18 cellular contexts compared by ENCODE assay signal in the genomic region with DNA sequence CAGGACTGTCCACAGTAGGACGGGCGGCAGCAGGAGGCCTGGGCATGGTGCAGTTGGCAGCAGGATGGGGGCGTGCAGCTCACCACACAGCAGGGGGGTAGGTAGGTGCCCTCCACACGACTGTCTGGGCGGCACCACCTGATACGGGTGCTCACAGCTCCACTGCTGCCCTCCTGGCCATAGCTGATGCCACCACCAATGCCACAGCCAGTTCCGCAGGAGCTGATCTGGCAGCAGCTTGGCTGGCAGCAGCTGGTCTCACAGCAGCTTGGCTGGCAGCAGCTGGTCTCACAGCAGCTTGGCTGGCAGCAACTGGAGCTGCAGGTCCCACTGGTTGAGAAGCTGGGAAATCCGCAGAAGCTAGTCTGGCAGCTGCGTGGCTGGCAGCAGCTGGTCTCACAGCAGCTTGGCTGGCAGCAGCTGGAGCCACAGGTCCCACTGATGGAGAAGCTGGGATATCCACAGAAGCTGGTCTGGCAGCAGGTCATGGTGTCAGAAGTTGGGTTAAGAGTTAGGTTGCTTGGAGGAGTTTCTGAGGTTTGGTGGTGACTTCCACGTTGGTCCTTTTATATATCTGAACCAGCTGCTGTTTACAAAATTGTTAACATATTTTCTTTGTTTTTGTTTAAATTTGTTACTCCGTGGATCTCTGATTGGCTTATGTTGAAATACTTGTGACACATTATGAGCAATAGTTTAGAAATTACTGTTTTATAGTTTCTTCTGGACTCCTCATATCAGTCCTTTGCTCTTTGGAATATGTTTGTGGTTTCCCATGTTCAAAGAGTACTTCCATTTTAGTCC. TPM values are rescaled to one million over a fixed set of nuclear protein-coding genes. Genes with fewer than 3 reads are reported as not detected.
DNase-seq lines count a peak whose midpoint lies in the region; TF ChIP-seq lines count a peak whose summit lies in the region.
"Had no signal": no experiment of that assay in that cellular context is flagged by ENCODE, and none has a peak within 500 bp of the region (broad histone marks: within the 10 kb centered on the region; RNA-seq: fewer than 3 reads in every experiment).

A gene with protein sequence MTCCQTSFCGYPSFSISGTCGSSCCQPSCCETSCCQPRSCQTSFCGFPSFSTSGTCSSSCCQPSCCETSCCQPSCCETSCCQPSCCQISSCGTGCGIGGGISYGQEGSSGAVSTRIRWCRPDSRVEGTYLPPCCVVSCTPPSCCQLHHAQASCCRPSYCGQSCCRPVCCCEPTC (minus strand): TSS at position 541 of the 804 bp plus-strand sequence. CDS start 53 bp downstream, at position 488.

- H3K9me3 Mint-ChIP-seq in activated T-helper 2 cell treated with anti-CD3 and anti-CD28 coated beads, Interferon-gamma antibody, Interleukin-2, Interleukin-4, amounts not matched to agents 10 μg/mL and 5 μg/mL and 100 μg/mL, durations not matched to agents 14 hours and 24 hours and 36 hours, result no peaks in the 10 kb centered on the region
- H3K9me3 Mint-ChIP-seq: central memory CD8-positive, alpha-beta T cell; T-helper 2 cell treated with Interferon-gamma antibody and Interleukin-4, amounts not matched to agents 5 μg/mL and 100 μg/mL, for 36 hours had no signal

- peak; percentile 42 for DNase-seq in NCI-H2196 (lab: John Stamatoyannopoulos, UW; ENCODE audit: unreplicated experiment)
- DNase-seq in NCI-H2196 treated with DMSO at 0.1 percent for 48 hours (lab: John Stamatoyannopoulos, UW; ENCODE audit: unreplicated experiment), result no peak
- DNase-seq in RWPE1 (ENCODE audit: low spot score), result no peak
- DNase-seq in fibroblast of pulmonary artery (ENCODE audit: low read depth), result peak; percentile 28
- no peak for DNase-seq in vagina (ENCODE audit: extremely low spot score in 2 of 2)
- no peak for DNase-seq in OCI-M1 (lab: John Stamatoyannopoulos, UW)
- no peak for DNase-seq in activated T-helper 2 cell treated with anti-CD3 and anti-CD28 coated beads, Interferon-gamma antibody, Interleukin-2, Interleukin-4, amounts not matched to agents 10 μg/mL and 5 μg/mL and 100 μg/mL, durations not matched to agents 14 hours and 24 hours and 36 hours (ENCODE audit: low spot score)
- DNase-seq in NCI-H2227 treated with DMSO at 0.1 percent for 48 hours (lab: John Stamatoyannopoulos, UW), result no peak
- DNase-seq: activated CD4-positive, alpha-beta T cell treated with anti-CD3 and anti-CD28 coated beads, Interleukin-2, amount 50 U/mL, for 4 hours; activated gamma-delta T cell treated with Interleukin-2 at 50 U/mL for 16 hours; NCI-H2081 treated with DMSO at 0.1 percent for 48 hours had no signal

- H3K4me1 Mint-ChIP-seq in activated T-helper 2 cell treated with anti-CD3 and anti-CD28 coated beads, Interferon-gamma antibody, Interleukin-2, Interleukin-4, amounts not matched to agents 10 μg/mL and 5 μg/mL and 100 μg/mL, durations not matched to agents 14 hours and 24 hours and 36 hours (ENCODE audit: low read depth), result no peaks in the 10 kb centered on the region
- H3K4me1 Mint-ChIP-seq: central memory CD8-positive, alpha-beta T cell had no signal

- peaks cover 15% of the 10 kb centered on the region for H3K27me3 Mint-ChIP-seq in activated T-helper 2 cell treated with anti-CD3 and anti-CD28 coated beads, Interferon-gamma antibody, Interleukin-2, Interleukin-4, amounts not matched to agents 10 μg/mL and 5 μg/mL and 100 μg/mL, durations not matched to agents 14 hours and 24 hours and 36 hours (ENCODE audit: low read depth)

- H3K4me1 ChIP-seq in vagina, result peaks cover 9% of the 10 kb centered on the region

- TF ChIP-seq POLR2A in vagina (IDR thresholded peaks at IDR 0.05), result no peak

- TF ChIP-seq CTCF in RWPE1 (conservative IDR thresholded peaks at IDR 0.05; ENCODE audit: low read depth) (no peak), fibroblast of pulmonary artery (IDR thresholded peaks at IDR 0.05; ENCODE audit: low read length, missing control alignments) (no peak), vagina (IDR thresholded peaks at IDR 0.05) (no peak)

- H3K9me3 ChIP-seq in vagina, result no peaks in the 10 kb centered on the region

- intact Hi-C loops in vagina (cut with DNase I), result no loop called here
- intact Hi-C loops in activated T-helper 2 cell treated with anti-CD3 and anti-CD28 coated beads, Interferon-gamma antibody, Interleukin-2, Interleukin-4, amounts not matched to agents 10 μg/mL and 5 μg/mL and 100 μg/mL, durations not matched to agents 14 hours and 24 hours and 36 hours (cut with micrococcal nuclease), result no loop called here

- peak within 1 kb of the TSS; percentile 27; the same call in 1 of the 2 replicates for H3K27ac ChIP-seq in RWPE1
- H3K27ac ChIP-seq in vagina, result peak within 1 kb of the TSS; percentile 48

- no peaks in the 10 kb centered on the region for H3K36me3 ChIP-seq in vagina

- H3K4me3 Mint-ChIP-seq in activated T-helper 2 cell treated with anti-CD3 and anti-CD28 coated beads, Interferon-gamma antibody, Interleukin-2, Interleukin-4, amounts not matched to agents 10 μg/mL and 5 μg/mL and 100 μg/mL, durations not matched to agents 14 hours and 24 hours and 36 hours (ENCODE audit: low read depth), result no peak within 1 kb of the TSS
- H3K4me3 Mint-ChIP-seq: central memory CD8-positive, alpha-beta T cell; T-helper 2 cell treated with Interferon-gamma antibody and Interleukin-4, amounts not matched to agents 5 μg/mL and 100 μg/mL, for 36 hours had no signal

- CTCF ChIA-PET in RWPE1 (lab: Yijun Ruan, JAX), result interaction anchor here (0.6 kb wide), 1 partner anchor 1400 kb away, joined by 3 read pairs; a partner anchor contains a TSS

- H3K4me3 ChIP-seq in fibroblast of pulmonary artery (replicated peaks; ENCODE audit: low read depth, low read length), result no peak within 1 kb of the TSS
- H3K4me3 ChIP-seq in vagina, result no peak within 1 kb of the TSS
- H3K4me3 ChIP-seq: K562 had no signal

- H3K27ac Mint-ChIP-seq in activated T-helper 2 cell treated with anti-CD3 and anti-CD28 coated beads, Interferon-gamma antibody, Interleukin-2, Interleukin-4, amounts not matched to agents 10 μg/mL and 5 μg/mL and 100 μg/mL, durations not matched to agents 14 hours and 24 hours and 36 hours, result no peak within 1 kb of the TSS
- H3K27ac Mint-ChIP-seq: T-helper 2 cell treated with Interferon-gamma antibody and Interleukin-4, amounts not matched to agents 5 μg/mL and 100 μg/mL, for 36 hours had no signal

- H3K27me3 ChIP-seq in vagina, result no peaks in the 10 kb centered on the region

- POLR2A ChIA-PET in RWPE1 (lab: Yijun Ruan, JAX; ENCODE audit: low non-redundant PET), result no interaction called here

- H3K36me3 Mint-ChIP-seq in activated T-helper 2 cell treated with anti-CD3 and anti-CD28 coated beads, Interferon-gamma antibody, Interleukin-2, Interleukin-4, amounts not matched to agents 10 μg/mL and 5 μg/mL and 100 μg/mL, durations not matched to agents 14 hours and 24 hours and 36 hours (ENCODE audit: low read depth), result no peaks in the 10 kb centered on the region

RNA-seq across cellular contexts. Expression of the gene that starts here (rescaled TPM):
- not detected for total RNA-seq in vagina
- total RNA-seq in activated T-helper 2 cell treated with anti-CD3 and anti-CD28 coated beads, Interferon-gamma antibody, Interleukin-2, Interleukin-4, amounts not matched to agents 10 μg/mL and 5 μg/mL and 100 μg/mL, durations not matched to agents 14 hours and 24 hours and 36 hours, result not detected in 2 replicates
- total RNA-seq: A673, K562, mononuclear cell, posterior vena cava, urinary bladder had no signal

Comparison
In these comparisons a context has a peak if more than half of its experiments do, and no peak if none do; other contexts are left out.
1. DNase-seq: peak in NCI-H2196 (single experiment) and fibroblast of pulmonary artery (single experiment); none in NCI-H2196 treated with DMSO at 0.1 percent for 48 hours (single experiment), RWPE1 (single experiment), vagina (0 of 2), OCI-M1 (single experiment), activated T-helper 2 cell treated with anti-CD3 and anti-CD28 coated beads, Interferon-gamma antibody, Interleukin-2, Interleukin-4, amounts not matched to agents 10 μg/mL and 5 μg/mL and 100 μg/mL, durations not matched to agents 14 hours and 24 hours and 36 hours (single experiment) and NCI-H2227 treated with DMSO at 0.1 percent for 48 hours (single experiment).